ENCODE assay signal across 23 cellular contexts in genomic region chr20:10828221-10828620, GRCh38.
A peak's percentile ranks its signal among the peaks of the same experiment; 100 is the strongest.
DNase-seq lines count a peak whose midpoint lies in the region; ATAC-seq, FAIRE-seq and TF ChIP-seq lines count a peak whose summit lies in the region.
"Had no signal": no experiment of that assay in that cellular context is flagged by ENCODE, and none has a peak within 500 bp of the region (broad histone marks: within the 10 kb centered on the region; RNA-seq: fewer than 3 reads in every experiment).

No MANE protein-coding gene starts in this region.

- H3K27ac ChIP-seq in mammary epithelial cell (ENCODE audit: insufficient read depth, low read depth, low read length) (no peak overlapping the region), breast epithelium (no peak overlapping the region), IMR-90 (ENCODE audit: insufficient read depth, low read length) (no peak overlapping the region), trophoblast cell (ENCODE audit: low read depth, low read length) (no peak overlapping the region)
- H3K27ac ChIP-seq: 22Rv1 had no signal

- no peak for FAIRE-seq in bronchial epithelial cell (lab: Jason Lieb, UNC)
- FAIRE-seq: A204.1, G401.6, GM12878, GM18507, H54 had no signal

- H2BK20ac ChIP-seq in IMR-90 (ENCODE audit: low read depth, low read length), result no peak overlapping the region

- no peak for ATAC-seq in IMR-90 (ENCODE audit: low read depth)
- ATAC-seq in GM21723 (IDR thresholded peaks at IDR 0.05; ENCODE audit: unreplicated experiment), result no peak
- ATAC-seq: GM12878 had no signal

- H3K23ac ChIP-seq in IMR-90 (ENCODE audit: low read depth, low read length) (no peak overlapping the region), trophoblast cell (ENCODE audit: low read length) (no peak overlapping the region)

- H2AK5ac ChIP-seq in IMR-90 (ENCODE audit: low read depth, low read length) (no peak overlapping the region), trophoblast cell (ENCODE audit: low read length) (no peak overlapping the region)

- POLR2A ChIA-PET in IMR-90 (lab: Charles Lee; ENCODE audit: unreplicated experiment), result no interaction called here

- no peaks in the 10 kb centered on the region for H3K79me1 ChIP-seq in IMR-90 (ENCODE audit: low read depth in 1 of 2, low read length in 2 of 2)
- H3K79me1 ChIP-seq in trophoblast cell (ENCODE audit: low read length), result no peaks in the 10 kb centered on the region

- no peak overlapping the region for H3K14ac ChIP-seq in IMR-90 (replicated peaks; ENCODE audit: low read depth, low read length)
- no peak overlapping the region for H3K14ac ChIP-seq in trophoblast cell (ENCODE audit: low read length)

- no peak overlapping the region for H4K5ac ChIP-seq in IMR-90 (ENCODE audit: low read depth, low read length)

- no peaks in the 10 kb centered on the region for H3K9me1 ChIP-seq in IMR-90 (ENCODE audit: insufficient read depth, low read length)

- CTCF ChIA-PET in mammary epithelial cell (lab: Charles Lee; ENCODE audit: low non-redundant PET) (no interaction called here), IMR-90 (lab: Yijun Ruan, JAX) (interaction anchor here (0.9 kb wide), 1 partner anchor 20 kb away, joined by 3 read pairs; no protein-coding TSS in a partner anchor)

- TF ChIP-seq CTCF in mammary epithelial cell (conservative IDR thresholded peaks at IDR 0.05 in 1 of 2, IDR thresholded peaks at IDR 0.05 in 1 of 2; ENCODE audit: extremely low read depth in 1 of 2, insufficient read depth in 1 of 2, low read depth in 1 of 2, low read length in 2 of 2) (no peak), breast epithelium (IDR thresholded peaks at IDR 0.05) (no peak), IMR-90 (conservative IDR thresholded peaks at IDR 0.05; ENCODE audit: low read depth, low read length) (no peak), bronchial epithelial cell (IDR thresholded peaks at IDR 0.05; ENCODE audit: insufficient read depth, low read length, severe bottlenecking) (no peak)

- DNase-seq in mammary epithelial cell (peak; percentile 11), breast epithelium (ENCODE audit: low spot score in 2 of 2) (no peak), IMR-90 (no peak), bronchial epithelial cell (ENCODE audit: low read depth) (peak; percentile 43), trophoblast cell (no peak), DMS153 (lab: John Stamatoyannopoulos, UW) (no peak)
- DNase-seq in activated naive CD4-positive, alpha-beta T cell (lab: John Stamatoyannopoulos, UW), result no peak
- DNase-seq: ACHN; C1 segment of cervical spinal cord; Calu3; CD4-positive, alpha-beta memory T cell; COR-L47; DND-41; GOT3; HFFc6 had no signal

- H3K4me1 ChIP-seq in mammary epithelial cell (ENCODE audit: insufficient read depth, low read length) (no peaks in the 10 kb centered on the region), breast epithelium (no peaks in the 10 kb centered on the region), IMR-90 (ENCODE audit: control insufficient read depth, insufficient read depth, low read length) (peaks cover 8% of the 10 kb centered on the region), trophoblast cell (ENCODE audit: control insufficient read depth in 1 of 2, insufficient read depth in 2 of 2, low read length in 2 of 2) (no peaks in the 10 kb centered on the region)
- H3K4me1 ChIP-seq: HAP-1 had no signal

- H3K18ac ChIP-seq in IMR-90 (ENCODE audit: low read depth, low read length), result peak overlapping the region; percentile 12; the same call in 1 of the 2 replicates
- no peak overlapping the region for H3K18ac ChIP-seq in trophoblast cell (ENCODE audit: low read length)

- H4K8ac ChIP-seq in IMR-90 (ENCODE audit: low read depth in 2 of 2, low read length in 2 of 2) (no peak overlapping the region), trophoblast cell (ENCODE audit: low read depth, low read length) (no peak overlapping the region)

- dilution Hi-C loops in mammary epithelial cell (cut with HindIII; ENCODE audit: low sequenced_read_pairs), result no loop called here
- dilution Hi-C loops in IMR-90 (cut with HindIII; ENCODE audit: low sequenced_read_pairs, unreplicated experiment), result no loop called here

- H3K79me2 ChIP-seq in mammary epithelial cell (ENCODE audit: insufficient read depth, low read length), result no peaks in the 10 kb centered on the region
- H3K79me2 ChIP-seq in trophoblast cell (ENCODE audit: control insufficient read depth, insufficient read depth, low read length, poor library complexity), result no peaks in the 10 kb centered on the region

- H2AFZ ChIP-seq in mammary epithelial cell (ENCODE audit: low read depth, low read length) (no peak overlapping the region), IMR-90 (replicated peaks; ENCODE audit: low read length, poor library complexity) (no peak overlapping the region), trophoblast cell (ENCODE audit: insufficient read depth, low read length, poor library complexity) (no peak overlapping the region)

- H2BK120ac ChIP-seq in IMR-90 (ENCODE audit: low read depth, low read length) (no peak overlapping the region), trophoblast cell (ENCODE audit: insufficient read depth, low read length, poor library complexity) (no peak overlapping the region)

- H2BK12ac ChIP-seq in trophoblast cell (ENCODE audit: low read length), result no peak overlapping the region

- no peak overlapping the region for H2BK15ac ChIP-seq in IMR-90 (ENCODE audit: low read depth, low read length)

- in situ Hi-C loops in mammary epithelial cell (cut with MboI; ENCODE audit: low sequenced_read_pairs in 2 of 2), result no loop called here
- in situ Hi-C loops in IMR-90 (cut with MboI; ENCODE audit: low sequenced_read_pairs), result no loop called here

- H3K9me3 ChIP-seq in mammary epithelial cell (replicated peaks; ENCODE audit: insufficient read depth, low read length) (no peaks in the 10 kb centered on the region), breast epithelium (no peaks in the 10 kb centered on the region), IMR-90 (ENCODE audit: control insufficient read depth, insufficient read depth, low read length) (no peaks in the 10 kb centered on the region), trophoblast cell (ENCODE audit: insufficient read depth, low read depth, low read length) (no peaks in the 10 kb centered on the region)
- H3K9me3 ChIP-seq: HAP-1 had no signal

- H3K36me3 ChIP-seq in mammary epithelial cell (ENCODE audit: insufficient read depth, low read length) (no peaks in the 10 kb centered on the region), breast epithelium (no peaks in the 10 kb centered on the region), IMR-90 (ENCODE audit: control insufficient read depth, insufficient read depth, low read length) (no peaks in the 10 kb centered on the region), bronchial epithelial cell (ENCODE audit: control insufficient read depth, insufficient read depth, low read length) (no peaks in the 10 kb centered on the region), trophoblast cell (ENCODE audit: control insufficient read depth in 1 of 2, insufficient read depth in 2 of 2, low read length in 2 of 2) (no peaks in the 10 kb centered on the region)
- H3K36me3 ChIP-seq: HAP-1 had no signal

- intact Hi-C loops in mammary epithelial cell (cut with micrococcal nuclease) (no loop called here), breast epithelium (cut with DNase I; ENCODE audit: low total_unique reads) (no loop called here), IMR-90 (cut with micrococcal nuclease) (no loop called here)

- H3K4me3 ChIP-seq in mammary epithelial cell (replicated peaks in 1 of 3; ENCODE audit: insufficient read depth in 1 of 3, low read depth in 2 of 3, low read length in 3 of 3), result no peak overlapping the region
- H3K4me3 ChIP-seq in breast epithelium, result no peak overlapping the region
- no peak overlapping the region for H3K4me3 ChIP-seq in IMR-90 (ENCODE audit: insufficient read depth, low read depth, low read length)
- H3K4me3 ChIP-seq in bronchial epithelial cell (ENCODE audit: low read depth, low read length), result no peak overlapping the region
- H3K4me3 ChIP-seq in trophoblast cell (ENCODE audit: low read depth, low read length), result peak overlapping the region; percentile 28
- H3K4me3 ChIP-seq: GM12878, HAP-1 had no signal

- 90% methylated on average over 4 of the region's 4 CpGs for WGBS in mammary epithelial cell (ENCODE audit: low coverage, missing lambda C conversion rate)
- WGBS in IMR-90 (ENCODE audit: extremely low coverage in 2 of 2, insufficient read length in 1 of 2), 2 experiments, result 83% methylated on average over 3 of the region's 4 CpGs; no CpG with 5 or more reads in 1 of the 2 experiments
- no CpG with 5 or more reads among the region's 4 CpGs for WGBS in trophoblast cell (ENCODE audit: extremely low coverage, insufficient coverage, insufficient read length)

- H2BK5ac ChIP-seq in IMR-90 (ENCODE audit: low read depth, low read length, poor library complexity, severe bottlenecking) (no peak overlapping the region), trophoblast cell (ENCODE audit: low read depth, low read length, poor library complexity) (no peak overlapping the region)

- H3K4ac ChIP-seq in IMR-90 (ENCODE audit: low read depth, low read length) (no peak overlapping the region), trophoblast cell (ENCODE audit: low read depth, low read length) (no peak overlapping the region)

- TF ChIP-seq POLR2A in breast epithelium (IDR thresholded peaks at IDR 0.05), result no peak
- TF ChIP-seq POLR2A in IMR-90 (IDR thresholded peaks at IDR 0.05; ENCODE audit: low read depth, low read length), result no peak

- no peak overlapping the region for H2AK9ac ChIP-seq in IMR-90 (replicated peaks; ENCODE audit: low read depth, low read length, poor library complexity)

- no peak overlapping the region for H3K56ac ChIP-seq in IMR-90 (ENCODE audit: extremely low read depth, insufficient read depth, low read length)

- H3K4me2 ChIP-seq in mammary epithelial cell (ENCODE audit: insufficient read depth, low read depth, low read length) (no peak overlapping the region), IMR-90 (ENCODE audit: low read depth, low read length) (no peak overlapping the region), trophoblast cell (ENCODE audit: low read length) (no peak overlapping the region)

- H4K12ac ChIP-seq in trophoblast cell (ENCODE audit: low read depth, low read length), result no peak overlapping the region

- no peaks in the 10 kb centered on the region for H4K20me1 ChIP-seq in mammary epithelial cell (ENCODE audit: insufficient read depth, low read length)
- H4K20me1 ChIP-seq in IMR-90 (ENCODE audit: insufficient read depth, low read length), result no peaks in the 10 kb centered on the region

- BruUV-seq in mammary epithelial cell (replicated peaks; lab: Mats Ljungman, UMichigan) (no TSS peak), IMR-90 (replicated peaks; lab: Mats Ljungman, UMichigan) (no TSS peak)

- H3K27me3 ChIP-seq in mammary epithelial cell (ENCODE audit: insufficient read depth, low read length) (no peaks in the 10 kb centered on the region), breast epithelium (no peaks in the 10 kb centered on the region), IMR-90 (ENCODE audit: control insufficient read depth, insufficient read depth, low read length) (peaks cover 4% of the 10 kb centered on the region), bronchial epithelial cell (ENCODE audit: control insufficient read depth, insufficient read depth, low read length) (no peaks in the 10 kb centered on the region), trophoblast cell (ENCODE audit: insufficient read depth, low read length) (no peaks in the 10 kb centered on the region)

- no peak for TF ChIP-seq RAD21 in IMR-90 (IDR thresholded peaks at IDR 0.05; ENCODE audit: low read length)

- no peak overlapping the region for H3K9ac ChIP-seq in mammary epithelial cell (ENCODE audit: insufficient read depth, low read length)
- no peak overlapping the region for H3K9ac ChIP-seq in IMR-90 (ENCODE audit: low read depth, low read length)
- H3K9ac ChIP-seq in trophoblast cell (ENCODE audit: low read length), result no peak overlapping the region

- no peak overlapping the region for H4K91ac ChIP-seq in IMR-90 (ENCODE audit: insufficient read depth, low read depth, low read length)
- H4K91ac ChIP-seq in trophoblast cell (ENCODE audit: low read depth, low read length), result no peak overlapping the region

Comparison
In these comparisons a context has a peak if more than half of its experiments do, and no peak if none do; other contexts are left out.
1. DNase-seq: peak in mammary epithelial cell (single experiment) and bronchial epithelial cell (single experiment); none in breast epithelium (0 of 2), IMR-90 (single experiment), trophoblast cell (0 of 2), DMS153 (single experiment) and activated naive CD4-positive, alpha-beta T cell (0 of 4).